In the genomic region with DNA sequence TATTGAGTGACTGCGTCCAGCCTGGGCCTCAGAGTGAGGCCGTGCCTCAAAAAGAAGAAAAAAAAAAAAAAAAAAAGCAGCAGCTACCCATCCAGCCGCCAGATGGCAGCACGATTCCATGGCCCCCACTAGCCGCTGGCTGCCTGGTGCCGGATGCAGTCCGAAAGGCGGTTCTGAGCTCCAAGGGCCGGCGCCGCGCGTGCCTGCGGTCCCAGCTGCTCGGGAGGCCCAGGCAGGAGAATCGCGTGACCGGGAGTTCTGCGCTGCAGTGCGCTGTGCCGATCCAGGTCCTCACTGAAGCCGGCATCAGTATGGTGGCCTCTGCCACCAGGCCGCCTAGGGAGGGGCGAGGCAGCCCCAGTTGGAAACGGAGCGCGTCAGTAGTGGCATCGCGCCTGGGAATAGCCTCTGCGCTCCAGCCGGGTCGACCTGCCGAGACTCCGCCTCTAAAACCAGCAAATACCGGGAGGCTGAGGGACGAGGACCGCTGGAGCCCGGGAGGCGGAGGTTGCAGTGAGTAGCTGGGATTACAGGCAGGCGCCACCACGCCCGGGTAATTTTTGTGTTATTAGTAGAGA, we compare ENCODE assay signal across 8 cellular contexts. TPM values are rescaled to one million over a fixed set of nuclear protein-coding genes. Genes with fewer than 3 reads are reported as not detected.
DNase-seq lines count a peak whose midpoint lies in the region; ATAC-seq and TF ChIP-seq lines count a peak whose summit lies in the region.

No MANE protein-coding gene starts in this region.

- DNase-seq in EL (peak; percentile 87), adrenal gland (peak; percentile 80 to 90 (median 84)), heart right ventricle (peak; percentile 84 to 85), posterior vena cava (ENCODE audit: low spot score) (peak; percentile 94), upper lobe of right lung (peak; percentile 92)

- H2AFZ ChIP-seq in Loucy (ENCODE audit: low read length) (no peak overlapping the region), SU-DHL-6 (ENCODE audit: low read depth, low read length, severe bottlenecking) (no peak overlapping the region)

- H4K20me1 ChIP-seq in Loucy (ENCODE audit: insufficient read depth, low read length, poor library complexity, severe bottlenecking) (no peaks in the 10 kb centered on the region), SU-DHL-6 (ENCODE audit: low read depth, low read length) (no peaks in the 10 kb centered on the region)

- ATAC-seq in heart right ventricle (peak; percentile 85 to 94 (median 91)), upper lobe of right lung (peak; percentile 96), HG03108 (IDR thresholded peaks at IDR 0.05; ENCODE audit: unreplicated experiment) (no peak)

- intact Hi-C loops in adrenal gland (cut with DNase I) (loop anchor here (2.0 to 5.0 kb wide), 2 partner anchors 37 to 39 kb away; no protein-coding TSS in a partner anchor), heart right ventricle (cut with DNase I) (loop anchor here (1.0 to 10.0 kb wide), 12 partner anchors 21 to 279 kb away; a partner anchor contains a TSS), posterior vena cava (cut with DNase I) (loop anchor here in 1 of 2 donors (5.0 kb wide), 1 partner anchor 79 kb away; a partner anchor contains a TSS), upper lobe of right lung (cut with DNase I) (loop anchor here (5.0 kb wide), 1 partner anchor 39 kb away; no protein-coding TSS in a partner anchor)

- no peaks in the 10 kb centered on the region for H3K9me2 ChIP-seq in Loucy (replicated peaks; ENCODE audit: low read depth, low read length)
- H3K9me2 ChIP-seq in SU-DHL-6 (replicated peaks; ENCODE audit: insufficient read depth, low read length), result no peaks in the 10 kb centered on the region

- H3K9me3 ChIP-seq in Loucy (ENCODE audit: insufficient read depth, low read depth, low read length), result no peaks in the 10 kb centered on the region
- no peaks in the 10 kb centered on the region for H3K9me3 ChIP-seq in SU-DHL-6 (ENCODE audit: insufficient read depth, low read length)
- H3K9me3 ChIP-seq in adrenal gland (replicated peaks in 1 of 3), result no peaks in the 10 kb centered on the region
- no peaks in the 10 kb centered on the region for H3K9me3 ChIP-seq in heart right ventricle
- H3K9me3 ChIP-seq in upper lobe of right lung, result no peaks in the 10 kb centered on the region

- WGBS in adrenal gland, 4 donors, result 13 to 16% (median 15%) methylated on average over 18 to 42 of the region's 42 CpGs
- 13 to 14% methylated on average over 42 of the region's 42 CpGs for WGBS in heart right ventricle, 2 donors

- no peak overlapping the region for H3K27ac ChIP-seq in SU-DHL-6 (ENCODE audit: low read depth, low read length)
- H3K27ac ChIP-seq in adrenal gland, result peak overlapping the region in 1 of 5 donors; percentile 59
- H3K27ac ChIP-seq in heart right ventricle, result peak overlapping the region in 2 of 10 donors; percentile 12 to 54
- no peak overlapping the region for H3K27ac ChIP-seq in upper lobe of right lung

- H3K79me2 ChIP-seq in Loucy (ENCODE audit: insufficient read depth, low read length), result no peaks in the 10 kb centered on the region
- no peaks in the 10 kb centered on the region for H3K79me2 ChIP-seq in SU-DHL-6 (ENCODE audit: insufficient read depth, low read length)

- no peaks in the 10 kb centered on the region for H3K36me3 ChIP-seq in Loucy (ENCODE audit: insufficient read depth, low read length)
- H3K36me3 ChIP-seq in SU-DHL-6 (ENCODE audit: low read length), result no peaks in the 10 kb centered on the region
- no peaks in the 10 kb centered on the region for H3K36me3 ChIP-seq in adrenal gland (replicated peaks in 1 of 2)
- no peaks in the 10 kb centered on the region for H3K36me3 ChIP-seq in heart right ventricle
- H3K36me3 ChIP-seq in upper lobe of right lung, result no peaks in the 10 kb centered on the region

- no peak for TF ChIP-seq POLR2A in adrenal gland (IDR thresholded peaks at IDR 0.05)

- H3K4me2 ChIP-seq in Loucy (ENCODE audit: low read depth, low read length, poor library complexity, severe bottlenecking) (no peak overlapping the region), SU-DHL-6 (ENCODE audit: low read depth, low read length, poor library complexity, severe bottlenecking) (peak overlapping the region; percentile 20)

- H3K4me3 ChIP-seq in Loucy (ENCODE audit: low read length, poor library complexity, severe bottlenecking) (no peak overlapping the region), SU-DHL-6 (ENCODE audit: insufficient read depth, low read length, poor library complexity, severe bottlenecking) (no peak overlapping the region), adrenal gland (peak overlapping the region in 2 of 4 donors; percentile 30 to 44), heart right ventricle (peak overlapping the region in 9 of 10 donors; percentile 26 to 57 (median 44)), upper lobe of right lung (peak overlapping the region; percentile 48)

- H3K27me3 ChIP-seq in Loucy (ENCODE audit: insufficient read depth, low read length, poor library complexity, severe bottlenecking) (no peaks in the 10 kb centered on the region), SU-DHL-6 (ENCODE audit: low read length) (no peaks in the 10 kb centered on the region), adrenal gland (no peaks in the 10 kb centered on the region), heart right ventricle (no peaks in the 10 kb centered on the region), upper lobe of right lung (no peaks in the 10 kb centered on the region)

- H3F3A ChIP-seq in Loucy (ENCODE audit: low read depth) (no peaks in the 10 kb centered on the region), SU-DHL-6 (ENCODE audit: insufficient read depth) (no peaks in the 10 kb centered on the region)

- TF ChIP-seq CTCF in Loucy (conservative IDR thresholded peaks at IDR 0.05; ENCODE audit: low read length), result peak; percentile 82
- peak; percentile 17 for TF ChIP-seq CTCF in SU-DHL-6 (IDR thresholded peaks at IDR 0.05; ENCODE audit: insufficient read depth, low read length, poor library complexity, severe bottlenecking)
- TF ChIP-seq CTCF in adrenal gland (IDR thresholded peaks at IDR 0.05), result peak; percentile 81 to 94 (median 90)
- peak; percentile 86 to 97 (median 91) for TF ChIP-seq CTCF in heart right ventricle (IDR thresholded peaks at IDR 0.05)
- TF ChIP-seq CTCF in upper lobe of right lung (IDR thresholded peaks at IDR 0.05), result peak; percentile 84

- H3K9ac ChIP-seq in Loucy (ENCODE audit: low read depth, low read length, poor library complexity, severe bottlenecking) (no peak overlapping the region), SU-DHL-6 (ENCODE audit: low read length) (no peak overlapping the region)

- H3K4me1 ChIP-seq in Loucy (ENCODE audit: insufficient read depth, low read length, poor library complexity, severe bottlenecking), result peaks cover 13% of the 10 kb centered on the region
- H3K4me1 ChIP-seq in adrenal gland (replicated peaks in 1 of 2), result peaks cover 0 to 3% of the 10 kb centered on the region in 2 donors
- peaks cover 0 to 19% (median 12%) of the 10 kb centered on the region in 9 donors for H3K4me1 ChIP-seq in heart right ventricle
- H3K4me1 ChIP-seq in upper lobe of right lung, result peaks cover 4% of the 10 kb centered on the region

RNA-seq across cellular contexts. Expression of a gene that starts 19.3 kb away (rescaled TPM):
- total RNA-seq in adrenal gland (10 to 100 TPM in 5 of 8 donors, 1 to 10 TPM in 3; 6.3 to 45.3 (median 15.7) TPM), heart right ventricle (1 to 10 TPM; 1.8 to 5.3 (median 3.3) TPM), posterior vena cava (10 to 100 TPM; 18.6 to 26.7 TPM), upper lobe of right lung (24.0 TPM)
- polyA plus RNA-seq in adrenal gland (1 to 10 TPM in 2 of 3 donors, under 1 TPM in 1; 0.92 to 6.2 (median 3.7) TPM), heart right ventricle (1 to 10 TPM; 2.5 to 3.9 TPM)

RNA-seq across cellular contexts. Expression of a gene that starts 24.3 kb away (rescaled TPM):
- total RNA-seq in adrenal gland (10 to 100 TPM in 4 of 8 donors, 1 to 10 TPM in 4; 5.7 to 28.9 (median 10.2) TPM), heart right ventricle (1 to 10 TPM; 1.9 to 6.7 (median 4.6) TPM), posterior vena cava (1 to 10 TPM; 5.9 to 6.9 TPM), upper lobe of right lung (10.7 TPM)
- polyA plus RNA-seq in adrenal gland (1 to 10 TPM; 4.4 to 7.5 (median 4.9) TPM), heart right ventricle (1 to 10 TPM; 1.4 to 2.5 TPM)

Comparison
In these comparisons a context has a peak if more than half of its experiments do, and no peak if none do; other contexts are left out.
1. H3K4me3 ChIP-seq: peak in heart right ventricle (9 of 10) and upper lobe of right lung (single experiment); none in Loucy (single experiment) and SU-DHL-6 (single experiment).
2. CTCF ChIP-seq: peak in every context shown above with its lines; median percentile 91 in heart right ventricle; 90 in adrenal gland; 84 in upper lobe of right lung; 82 in Loucy; 17 in SU-DHL-6.
3. Peak in every context shown above with its lines, with median percentiles within 50 percentile points of each other: DNase-seq.